ENCODE assay signal across 18 cellular contexts in the genomic region with DNA sequence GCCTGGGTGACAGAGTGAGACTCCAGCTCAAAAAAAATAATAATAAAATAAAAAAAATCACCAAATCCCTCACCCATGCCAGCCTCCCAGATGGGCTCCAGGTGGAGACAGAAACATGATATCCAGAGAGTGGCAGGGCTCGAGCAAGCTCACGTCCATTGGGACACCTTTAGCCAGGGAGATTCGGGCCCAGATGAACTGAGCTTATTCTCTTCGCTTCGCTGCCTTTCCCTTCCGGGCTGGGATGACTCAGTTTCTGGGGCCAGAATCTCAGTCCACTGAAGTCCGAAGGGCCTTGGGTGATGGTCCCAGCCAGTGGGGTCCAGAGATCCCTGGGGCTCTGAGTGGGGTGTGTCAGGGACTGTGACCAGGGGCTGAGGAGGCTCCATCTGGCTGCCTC. TPM values are rescaled to one million over a fixed set of nuclear protein-coding genes. Genes with fewer than 3 reads are reported as not detected.
"Had no signal": no experiment of that assay in that cellular context is flagged by ENCODE, and none has a peak within 500 bp of the region (broad histone marks: within the 10 kb centered on the region; RNA-seq: fewer than 3 reads in every experiment).

No MANE protein-coding gene starts in this region.

- ATAC-seq: activated CD8-positive, alpha-beta T cell treated with anti-CD3 and anti-CD28 coated beads for 36 hours; body of pancreas; effector memory CD8-positive, alpha-beta T cell; left lobe of liver; stimulated activated naive CD8-positive, alpha-beta T cell treated with anti-CD3 and anti-CD28 coated beads, Interleukin-15, Interleukin-2, amounts not matched to agents 100 U/mL and 50 U/mL, for 24 hours had no signal

- H3K36me3 ChIP-seq: right atrium auricular region, tibial nerve, uterus had no signal

- H3K4me1 ChIP-seq: uterus had no signal

- H3K27ac ChIP-seq: right atrium auricular region, tibial nerve, uterus had no signal

- H3K4me3 ChIP-seq: body of pancreas, right atrium auricular region, tibial nerve, uterus had no signal

- H3K9me3 ChIP-seq: body of pancreas, right atrium auricular region, tibial nerve, uterus had no signal

- DNase-seq: activated CD4-positive, alpha-beta T cell treated with anti-CD3 and anti-CD28 coated beads, Interleukin-2, amount 10 ng/mL, durations not matched to agents 24 days and 14 days; activated CD8-positive, alpha-beta T cell treated with anti-CD3 and anti-CD28 coated beads for 36 hours; activated naive CD4-positive, alpha-beta T cell treated with anti-CD3 and anti-CD28 coated beads for 36 hours; activated T-cell treated with anti-CD3 and anti-CD28 coated beads, Interleukin-2, amount 50 U/mL, for 24 hours; body of pancreas; effector memory CD8-positive, alpha-beta T cell; mammary epithelial cell; stimulated activated CD4-positive, alpha-beta T cell treated with anti-CD3 and anti-CD28 coated beads, Interleukin-12 subunit alpha, Interleukin-12 subunit beta, amount 100 ng/mL, for 4 hours; stimulated activated CD4-positive, alpha-beta T cell treated with anti-CD3 and anti-CD28 coated beads, Interleukin-2, amount 100 ng/mL, for 24 hours; stimulated activated naive CD8-positive, alpha-beta T cell treated with anti-CD3 and anti-CD28 coated beads, Interleukin-15, Interleukin-2, amounts not matched to agents 100 U/mL and 50 U/mL, for 24 hours; substantia nigra; uterus had no signal

- H3K27me3 ChIP-seq: body of pancreas, right atrium auricular region, tibial nerve, uterus had no signal

RNA-seq across cellular contexts. Expression of a gene that starts 23.0 kb away (rescaled TPM):
- total RNA-seq: activated CD8-positive, alpha-beta T cell treated with anti-CD3 and anti-CD28 coated beads for 36 hours; cardiac septum; myocyte had no signal
- polyA plus RNA-seq: neural cell had no signal
